In the genomic region with DNA sequence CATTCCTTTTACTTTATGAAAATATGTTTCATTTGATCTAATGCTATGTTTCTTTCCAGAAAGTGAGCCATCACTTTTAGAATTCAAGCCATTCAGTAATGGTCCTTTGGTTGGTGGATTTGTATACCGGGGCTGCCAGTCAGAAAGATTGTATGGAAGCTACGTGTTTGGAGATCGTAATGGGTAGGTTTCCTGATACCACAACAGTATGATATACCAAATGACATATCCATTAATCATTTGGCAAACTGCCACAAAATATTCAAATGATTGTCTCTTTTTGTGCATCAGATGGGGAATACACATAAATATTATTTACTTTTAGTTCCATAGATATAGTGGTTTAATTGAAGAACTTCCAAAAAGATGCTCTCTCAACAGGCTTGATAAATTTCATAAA, we compare ENCODE assay signal across 1 cellular context.
TF ChIP-seq lines count a peak whose summit lies in the region.

No MANE protein-coding gene starts in this region.

TF ChIP-seq in IMR-90, 13 proteins besides CTCF, POLR2A, EP300 and RAD21 (continued from another document):
- no peak for TF ChIP-seq FOS (IDR thresholded peaks at IDR 0.05; ENCODE audit: low read depth, low read length)
- TF ChIP-seq, protein P1, sequence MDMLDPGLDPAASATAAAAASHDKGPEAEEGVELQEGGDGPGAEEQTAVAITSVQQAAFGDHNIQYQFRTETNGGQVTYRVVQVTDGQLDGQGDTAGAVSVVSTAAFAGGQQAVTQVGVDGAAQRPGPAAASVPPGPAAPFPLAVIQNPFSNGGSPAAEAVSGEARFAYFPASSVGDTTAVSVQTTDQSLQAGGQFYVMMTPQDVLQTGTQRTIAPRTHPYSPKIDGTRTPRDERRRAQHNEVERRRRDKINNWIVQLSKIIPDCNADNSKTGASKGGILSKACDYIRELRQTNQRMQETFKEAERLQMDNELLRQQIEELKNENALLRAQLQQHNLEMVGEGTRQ (IDR thresholded peaks at IDR 0.05; ENCODE audit: low read depth, low read length), result no peak
